ENCODE assay signal across 8 cellular contexts in the genomic region with DNA sequence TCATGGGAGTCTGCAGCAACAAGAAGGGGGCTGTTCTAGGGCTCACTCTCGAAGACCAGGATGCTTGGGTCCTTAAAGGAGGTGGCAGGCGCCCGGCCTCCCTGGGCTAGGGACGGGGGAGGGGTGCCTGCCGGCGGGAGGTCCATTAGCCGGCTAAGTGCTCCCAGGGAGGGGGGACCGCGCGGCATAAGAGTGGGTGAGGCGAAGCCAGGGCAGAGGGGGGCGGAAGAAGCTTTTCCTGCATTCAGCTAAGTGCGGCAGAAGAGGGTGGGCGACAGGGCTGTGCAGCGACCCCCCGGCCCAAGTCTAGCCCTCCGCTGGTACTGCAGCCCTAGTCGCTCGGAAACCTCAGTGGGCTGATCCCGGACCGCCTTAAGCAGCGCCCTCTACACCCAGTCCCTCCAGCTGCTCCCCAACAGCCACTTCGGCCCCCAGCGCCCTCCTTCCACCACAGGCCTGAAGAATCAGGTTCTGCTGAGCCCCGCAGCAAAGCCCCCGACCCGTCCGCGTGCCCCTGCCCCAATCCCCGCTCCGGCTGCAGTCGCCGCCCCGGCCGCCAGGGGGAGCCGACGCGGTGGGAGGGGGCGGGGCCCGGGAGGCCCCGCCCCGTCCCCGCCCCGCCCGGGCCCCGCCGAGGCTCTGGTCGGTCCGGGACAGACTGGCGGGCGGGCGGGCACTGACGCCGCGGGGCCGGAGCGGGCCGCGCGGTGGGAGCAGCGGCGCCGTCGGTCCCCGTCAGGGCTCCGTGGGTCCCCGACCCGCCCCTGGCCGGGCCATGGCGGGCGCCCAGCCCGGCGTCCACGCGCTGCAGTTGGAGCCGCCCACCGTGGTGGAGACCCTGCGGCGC. TPM values are rescaled to one million over a fixed set of nuclear protein-coding genes. Genes with fewer than 3 reads are reported as not detected.
A peak's percentile ranks its signal among the peaks of the same experiment; 100 is the strongest.
DNase-seq lines count a peak whose midpoint lies in the region; ATAC-seq and TF ChIP-seq lines count a peak whose summit lies in the region.

A gene (plus strand): TSS at position 656 of the 847 bp plus-strand sequence. CDS start 120 bp downstream, at position 776.

- H2AFZ ChIP-seq in parathyroid adenoma, result peak within 1 kb of the TSS; percentile 72

- peak within 1 kb of the TSS; percentile 89 for H3K4me2 ChIP-seq in parathyroid adenoma (ENCODE audit: low read length)

- H3K4me3 ChIP-seq in RWPE2 (ENCODE audit: severe bottlenecking) (peak within 1 kb of the TSS; percentile 89), cardiac muscle cell (peak within 1 kb of the TSS; percentile 82), parathyroid adenoma (ENCODE audit: low read depth, low read length) (peak within 1 kb of the TSS; percentile 59)

- peak within 1 kb of the TSS; percentile 5 for H3K9ac ChIP-seq in parathyroid adenoma

- DNase-seq in NCI-H1417 (lab: John Stamatoyannopoulos, UW) (peak; percentile 48 to 79 (median 72)), NCI-H1417 treated with DMSO at 0.1 percent for 48 hours (lab: John Stamatoyannopoulos, UW) (no peak), RWPE2 (ENCODE audit: low spot score) (no peak), cardiac muscle cell (ENCODE audit: low read depth in 1 of 2, low spot score in 1 of 2) (peak; percentile 58 to 76)
- DNase-seq in activated naive CD4-positive, alpha-beta T cell treated with anti-CD3 and anti-CD28 coated beads, Interleukin-2, amount 10 ng/mL, durations not matched to agents 7 days and 5 days, result peak; percentile 69

- H3K36me3 ChIP-seq in RWPE2 (ENCODE audit: low read depth) (peaks cover 26% of the 10 kb centered on the region), cardiac muscle cell (no peaks in the 10 kb centered on the region), parathyroid adenoma (ENCODE audit: control insufficient read depth, insufficient read depth, low read length) (no peaks in the 10 kb centered on the region)

- H3K4me1 ChIP-seq in RWPE2 (ENCODE audit: insufficient read depth, poor library complexity, severe bottlenecking), result peaks cover 8% of the 10 kb centered on the region
- peaks cover 5% of the 10 kb centered on the region for H3K4me1 ChIP-seq in cardiac muscle cell (ENCODE audit: low read depth)
- peaks cover 19% of the 10 kb centered on the region for H3K4me1 ChIP-seq in parathyroid adenoma

- ATAC-seq in HG03039 (IDR thresholded peaks at IDR 0.05; ENCODE audit: unreplicated experiment) (peak; percentile 40), RWPE2 (ENCODE audit: low read depth) (peak; percentile 24), HG02884 (IDR thresholded peaks at IDR 0.05; ENCODE audit: unreplicated experiment) (no peak)

- H3K36me3 Mint-ChIP-seq in activated naive CD4-positive, alpha-beta T cell treated with anti-CD3 and anti-CD28 coated beads, Interleukin-2, amount 10 ng/mL, durations not matched to agents 7 days and 5 days, result peaks cover 2% of the 10 kb centered on the region

- peak within 1 kb of the TSS; percentile 60 for H3K27ac Mint-ChIP-seq in activated naive CD4-positive, alpha-beta T cell treated with anti-CD3 and anti-CD28 coated beads, Interleukin-2, amount 10 ng/mL, durations not matched to agents 7 days and 5 days

- no peaks in the 10 kb centered on the region for H3K9me3 Mint-ChIP-seq in activated naive CD4-positive, alpha-beta T cell treated with anti-CD3 and anti-CD28 coated beads, Interleukin-2, amount 10 ng/mL, durations not matched to agents 7 days and 5 days

- H3K27ac ChIP-seq in RWPE2 (ENCODE audit: poor library complexity, severe bottlenecking) (peak within 1 kb of the TSS; percentile 75), cardiac muscle cell (no peak within 1 kb of the TSS), parathyroid adenoma (peak within 1 kb of the TSS; percentile 27)

- H3K9me3 ChIP-seq in RWPE2 (ENCODE audit: severe bottlenecking) (no peaks in the 10 kb centered on the region), cardiac muscle cell (ENCODE audit: low read depth) (no peaks in the 10 kb centered on the region), parathyroid adenoma (ENCODE audit: control insufficient read depth, low read length) (no peaks in the 10 kb centered on the region)

- H3K79me2 ChIP-seq in parathyroid adenoma, result no peaks in the 10 kb centered on the region

- TF ChIP-seq CTCF in RWPE2 (IDR thresholded peaks at IDR 0.05; ENCODE audit: poor library complexity, severe bottlenecking) (peak; percentile 93), cardiac muscle cell (IDR thresholded peaks at IDR 0.05; ENCODE audit: low read depth, low read length) (peak; percentile 59), parathyroid adenoma (IDR thresholded peaks at IDR 0.05) (peak; percentile 51)

- H3K4me3 Mint-ChIP-seq in activated naive CD4-positive, alpha-beta T cell treated with anti-CD3 and anti-CD28 coated beads, Interleukin-2, amount 10 ng/mL, durations not matched to agents 7 days and 5 days, result peak within 1 kb of the TSS; percentile 85

- peaks cover 35% of the 10 kb centered on the region for H3K4me1 Mint-ChIP-seq in activated naive CD4-positive, alpha-beta T cell treated with anti-CD3 and anti-CD28 coated beads, Interleukin-2, amount 10 ng/mL, durations not matched to agents 7 days and 5 days

- H3K27me3 ChIP-seq in RWPE2 (ENCODE audit: insufficient read depth, poor library complexity, severe bottlenecking) (no peaks in the 10 kb centered on the region), cardiac muscle cell (no peaks in the 10 kb centered on the region), parathyroid adenoma (ENCODE audit: control insufficient read depth, insufficient read depth, low read length) (no peaks in the 10 kb centered on the region)

- peaks cover 18% of the 10 kb centered on the region for H3K27me3 Mint-ChIP-seq in activated naive CD4-positive, alpha-beta T cell treated with anti-CD3 and anti-CD28 coated beads, Interleukin-2, amount 10 ng/mL, durations not matched to agents 7 days and 5 days

- CTCF ChIA-PET in activated naive CD4-positive, alpha-beta T cell treated with anti-CD3 and anti-CD28 coated beads, Interleukin-2, amount 10 ng/mL, durations not matched to agents 7 days and 5 days (lab: Charles Lee), result interaction anchor here (0.9 to 4.3 kb wide), 9 partner anchors 10 to 80 kb away, joined by 3 to 31 read pairs (median 11); a partner anchor contains a TSS

RNA-seq across cellular contexts. Expression of the gene that starts here (rescaled TPM):
- 20.3 and 24.7 TPM in 2 replicates for total RNA-seq in cardiac muscle cell
- polyA plus RNA-seq in cardiac muscle cell, result 10.6 and 11.0 TPM in 2 replicates

Comparison
In these comparisons a context has a peak if more than half of its experiments do, and no peak if none do; other contexts are left out.
1. DNase-seq: peak in NCI-H1417 (3 of 3), activated naive CD4-positive, alpha-beta T cell treated with anti-CD3 and anti-CD28 coated beads, Interleukin-2, amount 10 ng/mL, durations not matched to agents 7 days and 5 days (single experiment) and cardiac muscle cell (2 of 2); none in NCI-H1417 treated with DMSO at 0.1 percent for 48 hours (single experiment) and RWPE2 (single experiment).
2. Peak in every context shown above with its lines, with median percentiles within 50 percentile points of each other: H3K4me3 ChIP-seq and CTCF ChIP-seq.